1 cellular context compared by ENCODE assay signal in the genomic region with DNA sequence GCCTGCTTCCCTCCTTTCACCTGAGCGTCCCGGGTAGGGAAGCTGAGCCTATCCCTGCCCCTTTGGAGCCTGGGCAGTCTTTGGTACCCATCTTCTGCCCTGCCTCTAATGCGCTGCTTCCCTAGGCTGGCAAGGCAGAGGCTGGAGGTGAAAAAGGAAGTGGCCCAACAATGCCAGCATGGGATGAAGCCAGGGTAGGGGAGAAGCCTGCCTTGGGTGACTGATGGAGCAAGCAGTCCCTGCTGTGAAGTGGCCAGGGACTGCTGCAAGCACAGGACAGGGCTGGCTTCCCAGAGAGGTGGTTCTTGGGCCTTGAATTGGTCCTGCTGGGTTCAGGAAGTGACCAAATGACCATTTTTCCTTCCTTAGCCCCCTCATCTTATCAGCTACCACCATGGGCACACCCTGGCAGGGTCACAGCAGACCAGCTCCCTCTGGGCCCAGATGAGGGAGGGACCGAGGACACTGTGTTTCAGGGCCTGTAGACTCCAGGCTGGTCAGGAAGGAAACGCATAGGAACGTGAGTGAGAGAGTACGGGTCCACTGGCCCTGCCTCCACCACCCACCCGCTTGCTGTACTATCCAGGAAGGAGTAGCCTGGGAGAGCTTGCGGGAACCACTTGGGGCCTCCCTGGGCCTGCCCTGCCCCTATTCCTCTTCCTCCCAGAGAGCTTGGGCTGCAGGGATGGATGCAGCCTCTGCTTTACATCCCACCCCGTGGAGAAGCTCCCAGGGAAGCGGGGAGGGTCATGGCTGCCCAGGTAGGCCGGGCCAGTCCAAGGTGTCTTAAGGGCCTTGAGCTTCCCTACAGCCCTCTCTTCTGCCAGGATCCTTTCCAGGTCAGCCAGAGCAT.
TF ChIP-seq lines count a peak whose summit lies in the region.

No MANE protein-coding gene starts in this region.

TF ChIP-seq in H1, 55 proteins besides CTCF, POLR2A, EP300 and RAD21:
- TF ChIP-seq TBP (IDR thresholded peaks at IDR 0.05; ENCODE audit: low read depth, low read length) (no peak), RXRA (IDR thresholded peaks at IDR 0.05; ENCODE audit: insufficient read depth, low read depth, low read length) (no peak), HDAC6 (IDR thresholded peaks at IDR 0.05; ENCODE audit: low read depth, low read length) (no peak), SP1 (IDR thresholded peaks at IDR 0.05; ENCODE audit: low read depth, low read length) (no peak), NANOG (IDR thresholded peaks at IDR 0.05; ENCODE audit: insufficient read depth, low read depth, low read length, poor library complexity, severe bottlenecking) (no peak), CHD1 (IDR thresholded peaks at IDR 0.05; ENCODE audit: low read depth, low read length) (no peak), POU5F1 (IDR thresholded peaks at IDR 0.05; ENCODE audit: low read depth, low read length) (no peak), SIN3A (conservative IDR thresholded peaks at IDR 0.05 in 1 of 2, IDR thresholded peaks at IDR 0.05 in 1 of 2; ENCODE audit: low read depth in 1 of 2, low read length in 2 of 2) (no peak), EZH2 (IDR thresholded peaks at IDR 0.05; ENCODE audit: low read depth, low read length, severe bottlenecking) (no peak), TAF7 (optimal IDR thresholded peaks at IDR 0.05; ENCODE audit: borderline replicate concordance, low read depth, low read length) (no peak), BCL11A (IDR thresholded peaks at IDR 0.05; ENCODE audit: low read depth in 2 of 2, low read length in 2 of 2) (no peak), CHD7 (IDR thresholded peaks at IDR 0.05; ENCODE audit: insufficient replicate concordance, low read length) (no peak), CREB1 (IDR thresholded peaks at IDR 0.05) (no peak), SP4 (IDR thresholded peaks at IDR 0.05; ENCODE audit: low read length) (no peak)
